1 cellular context compared by ENCODE assay signal in the genomic region with DNA sequence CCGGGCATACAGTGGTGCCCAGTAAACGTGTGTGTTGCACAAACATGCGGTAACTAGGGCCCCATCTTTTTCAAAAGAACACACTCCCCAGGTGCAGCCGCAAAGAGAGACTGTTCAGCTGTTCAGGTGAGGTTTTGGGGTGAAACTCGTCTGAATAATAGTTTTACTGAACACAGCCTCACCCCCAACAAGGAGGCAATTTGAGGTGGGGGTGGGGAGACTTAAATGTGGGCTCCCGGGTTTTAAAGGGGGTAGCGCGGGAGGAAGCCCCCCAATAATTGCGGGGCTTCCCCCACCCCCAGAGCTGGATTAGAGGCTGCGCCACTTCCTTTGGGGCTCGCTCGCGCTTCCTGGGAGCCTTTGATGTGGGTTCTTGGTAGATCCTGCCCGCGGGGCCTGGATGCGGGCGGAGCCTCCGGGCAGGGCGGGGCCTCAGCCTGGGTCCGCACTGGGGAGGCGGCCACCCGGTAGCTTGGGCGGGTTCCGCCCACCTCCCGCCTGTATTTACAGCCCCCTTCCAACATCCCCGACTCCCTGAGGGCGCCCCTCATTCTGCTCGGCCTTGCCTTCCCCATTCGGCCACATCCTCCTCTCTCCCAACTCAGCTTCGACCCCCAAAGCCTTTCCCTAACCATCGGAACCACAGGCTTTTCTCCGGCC.
TF ChIP-seq lines count a peak whose summit lies in the region.

No MANE protein-coding gene starts in this region.

TF ChIP-seq in K562, 482 proteins besides CTCF, POLR2A, EP300 and RAD21 (continued from another document and continues in another):
- TF ChIP-seq, protein P1, sequence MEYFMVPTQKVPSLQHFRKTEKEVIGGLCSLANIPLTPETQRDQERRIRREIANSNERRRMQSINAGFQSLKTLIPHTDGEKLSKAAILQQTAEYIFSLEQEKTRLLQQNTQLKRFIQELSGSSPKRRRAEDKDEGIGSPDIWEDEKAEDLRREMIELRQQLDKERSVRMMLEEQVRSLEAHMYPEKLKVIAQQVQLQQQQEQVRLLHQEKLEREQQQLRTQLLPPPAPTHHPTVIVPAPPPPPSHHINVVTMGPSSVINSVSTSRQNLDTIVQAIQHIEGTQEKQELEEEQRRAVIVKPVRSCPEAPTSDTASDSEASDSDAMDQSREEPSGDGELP (CRISPR knock-in tag; IDR thresholded peaks at IDR 0.05; ENCODE audit: borderline replicate concordance): 0 out of 2 replicates have a peak, but pooled peaks have one; percentile 51
- TF ChIP-seq, protein P2, sequence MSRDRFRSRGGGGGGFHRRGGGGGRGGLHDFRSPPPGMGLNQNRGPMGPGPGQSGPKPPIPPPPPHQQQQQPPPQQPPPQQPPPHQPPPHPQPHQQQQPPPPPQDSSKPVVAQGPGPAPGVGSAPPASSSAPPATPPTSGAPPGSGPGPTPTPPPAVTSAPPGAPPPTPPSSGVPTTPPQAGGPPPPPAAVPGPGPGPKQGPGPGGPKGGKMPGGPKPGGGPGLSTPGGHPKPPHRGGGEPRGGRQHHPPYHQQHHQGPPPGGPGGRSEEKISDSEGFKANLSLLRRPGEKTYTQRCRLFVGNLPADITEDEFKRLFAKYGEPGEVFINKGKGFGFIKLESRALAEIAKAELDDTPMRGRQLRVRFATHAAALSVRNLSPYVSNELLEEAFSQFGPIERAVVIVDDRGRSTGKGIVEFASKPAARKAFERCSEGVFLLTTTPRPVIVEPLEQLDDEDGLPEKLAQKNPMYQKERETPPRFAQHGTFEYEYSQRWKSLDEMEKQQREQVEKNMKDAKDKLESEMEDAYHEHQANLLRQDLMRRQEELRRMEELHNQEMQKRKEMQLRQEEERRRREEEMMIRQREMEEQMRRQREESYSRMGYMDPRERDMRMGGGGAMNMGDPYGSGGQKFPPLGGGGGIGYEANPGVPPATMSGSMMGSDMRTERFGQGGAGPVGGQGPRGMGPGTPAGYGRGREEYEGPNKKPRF (IDR thresholded peaks at IDR 0.05; ENCODE audit: low read depth, low read length): no peak
- TF ChIP-seq RCOR1 (IDR thresholded peaks at IDR 0.05; ENCODE audit: borderline replicate concordance in 1 of 2, low read depth in 2 of 2, low read length in 2 of 2) (no peak), TRIM24 (IDR thresholded peaks at IDR 0.05) (no peak), EGR1 (conservative IDR thresholded peaks at IDR 0.05) (peak; percentile 77), SPI1 (IDR thresholded peaks at IDR 0.05; ENCODE audit: borderline replicate concordance, low read depth, low read length) (peak; percentile 33; the same call in 1 of the 2 replicates), PHF8 (IDR thresholded peaks at IDR 0.05; ENCODE audit: borderline replicate concordance, low read length) (peak; percentile 48; the same call in 1 of the 2 replicates), HDAC3 (IDR thresholded peaks at IDR 0.05; ENCODE audit: borderline replicate concordance, partially characterized antibody) (no peak), ZNF316 (IDR thresholded peaks at IDR 0.05) (no peak), ZNF217 (CRISPR knock-in tag; IDR thresholded peaks at IDR 0.05) (no peak), SMARCE1 (IDR thresholded peaks at IDR 0.05) (peak; percentile 44; the same call in 1 of the 2 replicates), ZBTB7A (IDR thresholded peaks at IDR 0.05; ENCODE audit: borderline replicate concordance, control insufficient read depth, low read depth, low read length) (peak; percentile 89), ZNF175 (CRISPR knock-in tag; IDR thresholded peaks at IDR 0.05; ENCODE audit: low read depth) (0 out of 2 replicates have a peak, but pooled peaks have one; percentile 57), ZNF583 (CRISPR knock-in tag; IDR thresholded peaks at IDR 0.05) (no peak), ZNF75A (CRISPR knock-in tag; IDR thresholded peaks at IDR 0.05) (no peak), TEAD4 (IDR thresholded peaks at IDR 0.05; ENCODE audit: low read length) (no peak), TEAD4 (CRISPR knock-in tag; IDR thresholded peaks at IDR 0.05; ENCODE audit: borderline replicate concordance) (no peak), ZNF324 (CRISPR knock-in tag; IDR thresholded peaks at IDR 0.05) (no peak), BACH1 (tag; IDR thresholded peaks at IDR 0.05) (no peak), SMAD4 (CRISPR knock-in tag; conservative IDR thresholded peaks at IDR 0.05) (peak; percentile 75), MEIS2 (IDR thresholded peaks at IDR 0.05; ENCODE audit: partially characterized antibody) (no peak)
- TF ChIP-seq, protein P3, sequence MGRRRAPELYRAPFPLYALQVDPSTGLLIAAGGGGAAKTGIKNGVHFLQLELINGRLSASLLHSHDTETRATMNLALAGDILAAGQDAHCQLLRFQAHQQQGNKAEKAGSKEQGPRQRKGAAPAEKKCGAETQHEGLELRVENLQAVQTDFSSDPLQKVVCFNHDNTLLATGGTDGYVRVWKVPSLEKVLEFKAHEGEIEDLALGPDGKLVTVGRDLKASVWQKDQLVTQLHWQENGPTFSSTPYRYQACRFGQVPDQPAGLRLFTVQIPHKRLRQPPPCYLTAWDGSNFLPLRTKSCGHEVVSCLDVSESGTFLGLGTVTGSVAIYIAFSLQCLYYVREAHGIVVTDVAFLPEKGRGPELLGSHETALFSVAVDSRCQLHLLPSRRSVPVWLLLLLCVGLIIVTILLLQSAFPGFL (CRISPR knock-in tag; IDR thresholded peaks at IDR 0.05): no peak
- TF ChIP-seq, protein P4, sequence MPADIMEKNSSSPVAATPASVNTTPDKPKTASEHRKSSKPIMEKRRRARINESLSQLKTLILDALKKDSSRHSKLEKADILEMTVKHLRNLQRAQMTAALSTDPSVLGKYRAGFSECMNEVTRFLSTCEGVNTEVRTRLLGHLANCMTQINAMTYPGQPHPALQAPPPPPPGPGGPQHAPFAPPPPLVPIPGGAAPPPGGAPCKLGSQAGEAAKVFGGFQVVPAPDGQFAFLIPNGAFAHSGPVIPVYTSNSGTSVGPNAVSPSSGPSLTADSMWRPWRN (IDR thresholded peaks at IDR 0.05; ENCODE audit: low read depth): peak; percentile 61; the same call in 1 of the 2 replicates
- TF ChIP-seq, protein P5, sequence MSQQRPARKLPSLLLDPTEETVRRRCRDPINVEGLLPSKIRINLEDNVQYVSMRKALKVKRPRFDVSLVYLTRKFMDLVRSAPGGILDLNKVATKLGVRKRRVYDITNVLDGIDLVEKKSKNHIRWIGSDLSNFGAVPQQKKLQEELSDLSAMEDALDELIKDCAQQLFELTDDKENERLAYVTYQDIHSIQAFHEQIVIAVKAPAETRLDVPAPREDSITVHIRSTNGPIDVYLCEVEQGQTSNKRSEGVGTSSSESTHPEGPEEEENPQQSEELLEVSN (IDR thresholded peaks at IDR 0.05; ENCODE audit: borderline replicate concordance in 1 of 2, extremely low read depth in 1 of 2, insufficient read depth in 1 of 2, insufficient read length in 1 of 2, low read depth in 1 of 2, low read length in 1 of 2, poor library complexity in 1 of 2, severe bottlenecking in 1 of 2): no peak
- TF ChIP-seq, protein P6, sequence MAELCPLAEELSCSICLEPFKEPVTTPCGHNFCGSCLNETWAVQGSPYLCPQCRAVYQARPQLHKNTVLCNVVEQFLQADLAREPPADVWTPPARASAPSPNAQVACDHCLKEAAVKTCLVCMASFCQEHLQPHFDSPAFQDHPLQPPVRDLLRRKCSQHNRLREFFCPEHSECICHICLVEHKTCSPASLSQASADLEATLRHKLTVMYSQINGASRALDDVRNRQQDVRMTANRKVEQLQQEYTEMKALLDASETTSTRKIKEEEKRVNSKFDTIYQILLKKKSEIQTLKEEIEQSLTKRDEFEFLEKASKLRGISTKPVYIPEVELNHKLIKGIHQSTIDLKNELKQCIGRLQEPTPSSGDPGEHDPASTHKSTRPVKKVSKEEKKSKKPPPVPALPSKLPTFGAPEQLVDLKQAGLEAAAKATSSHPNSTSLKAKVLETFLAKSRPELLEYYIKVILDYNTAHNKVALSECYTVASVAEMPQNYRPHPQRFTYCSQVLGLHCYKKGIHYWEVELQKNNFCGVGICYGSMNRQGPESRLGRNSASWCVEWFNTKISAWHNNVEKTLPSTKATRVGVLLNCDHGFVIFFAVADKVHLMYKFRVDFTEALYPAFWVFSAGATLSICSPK (IDR thresholded peaks at IDR 0.05; ENCODE audit: borderline replicate concordance): no peak
- TF ChIP-seq, protein P7, sequence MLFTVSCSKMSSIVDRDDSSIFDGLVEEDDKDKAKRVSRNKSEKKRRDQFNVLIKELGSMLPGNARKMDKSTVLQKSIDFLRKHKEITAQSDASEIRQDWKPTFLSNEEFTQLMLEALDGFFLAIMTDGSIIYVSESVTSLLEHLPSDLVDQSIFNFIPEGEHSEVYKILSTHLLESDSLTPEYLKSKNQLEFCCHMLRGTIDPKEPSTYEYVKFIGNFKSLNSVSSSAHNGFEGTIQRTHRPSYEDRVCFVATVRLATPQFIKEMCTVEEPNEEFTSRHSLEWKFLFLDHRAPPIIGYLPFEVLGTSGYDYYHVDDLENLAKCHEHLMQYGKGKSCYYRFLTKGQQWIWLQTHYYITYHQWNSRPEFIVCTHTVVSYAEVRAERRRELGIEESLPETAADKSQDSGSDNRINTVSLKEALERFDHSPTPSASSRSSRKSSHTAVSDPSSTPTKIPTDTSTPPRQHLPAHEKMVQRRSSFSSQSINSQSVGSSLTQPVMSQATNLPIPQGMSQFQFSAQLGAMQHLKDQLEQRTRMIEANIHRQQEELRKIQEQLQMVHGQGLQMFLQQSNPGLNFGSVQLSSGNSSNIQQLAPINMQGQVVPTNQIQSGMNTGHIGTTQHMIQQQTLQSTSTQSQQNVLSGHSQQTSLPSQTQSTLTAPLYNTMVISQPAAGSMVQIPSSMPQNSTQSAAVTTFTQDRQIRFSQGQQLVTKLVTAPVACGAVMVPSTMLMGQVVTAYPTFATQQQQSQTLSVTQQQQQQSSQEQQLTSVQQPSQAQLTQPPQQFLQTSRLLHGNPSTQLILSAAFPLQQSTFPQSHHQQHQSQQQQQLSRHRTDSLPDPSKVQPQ (CRISPR knock-in tag; IDR thresholded peaks at IDR 0.05; ENCODE audit: borderline replicate concordance): no peak
- TF ChIP-seq, protein P8, sequence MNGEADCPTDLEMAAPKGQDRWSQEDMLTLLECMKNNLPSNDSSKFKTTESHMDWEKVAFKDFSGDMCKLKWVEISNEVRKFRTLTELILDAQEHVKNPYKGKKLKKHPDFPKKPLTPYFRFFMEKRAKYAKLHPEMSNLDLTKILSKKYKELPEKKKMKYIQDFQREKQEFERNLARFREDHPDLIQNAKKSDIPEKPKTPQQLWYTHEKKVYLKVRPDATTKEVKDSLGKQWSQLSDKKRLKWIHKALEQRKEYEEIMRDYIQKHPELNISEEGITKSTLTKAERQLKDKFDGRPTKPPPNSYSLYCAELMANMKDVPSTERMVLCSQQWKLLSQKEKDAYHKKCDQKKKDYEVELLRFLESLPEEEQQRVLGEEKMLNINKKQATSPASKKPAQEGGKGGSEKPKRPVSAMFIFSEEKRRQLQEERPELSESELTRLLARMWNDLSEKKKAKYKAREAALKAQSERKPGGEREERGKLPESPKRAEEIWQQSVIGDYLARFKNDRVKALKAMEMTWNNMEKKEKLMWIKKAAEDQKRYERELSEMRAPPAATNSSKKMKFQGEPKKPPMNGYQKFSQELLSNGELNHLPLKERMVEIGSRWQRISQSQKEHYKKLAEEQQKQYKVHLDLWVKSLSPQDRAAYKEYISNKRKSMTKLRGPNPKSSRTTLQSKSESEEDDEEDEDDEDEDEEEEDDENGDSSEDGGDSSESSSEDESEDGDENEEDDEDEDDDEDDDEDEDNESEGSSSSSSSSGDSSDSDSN (IDR thresholded peaks at IDR 0.05; ENCODE audit: borderline replicate concordance in 1 of 2, low read depth in 2 of 2, low read length in 2 of 2): no peak
